12 cellular contexts compared by ENCODE assay signal in the genomic region with DNA sequence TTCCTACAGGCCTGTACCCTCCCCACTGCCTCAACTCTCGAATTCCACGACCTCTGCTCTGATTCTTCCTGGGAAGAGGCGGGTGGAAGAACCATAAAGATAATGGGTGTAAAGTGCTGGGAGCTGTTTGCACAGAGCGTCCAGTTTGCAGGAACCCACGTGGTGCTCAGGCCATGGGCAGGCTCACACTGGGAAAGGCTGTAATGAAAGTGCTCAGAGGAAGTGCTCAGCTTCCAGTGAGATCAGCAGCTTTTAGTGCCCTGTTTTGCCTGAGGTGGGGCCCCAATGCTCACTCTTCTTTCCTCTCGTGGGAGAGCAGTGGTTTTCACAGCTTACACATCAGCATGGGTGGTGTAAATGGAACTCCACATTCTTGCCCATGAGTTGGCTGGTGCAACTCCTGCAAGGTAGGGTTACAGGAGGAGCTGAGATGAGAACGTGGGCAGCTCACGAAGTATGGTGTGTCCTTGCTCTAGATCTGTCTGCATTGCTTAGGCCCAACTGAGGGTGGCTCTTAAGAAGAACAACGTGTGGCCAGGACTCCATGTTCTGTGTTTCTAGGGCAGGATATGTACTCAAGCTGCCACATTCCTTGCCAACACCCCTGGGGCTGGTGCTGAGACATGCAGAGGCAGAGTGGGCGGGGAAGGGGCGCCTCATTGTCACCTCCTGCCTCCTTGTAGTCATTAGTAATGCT. TPM values are rescaled to one million over a fixed set of nuclear protein-coding genes. Genes with fewer than 3 reads are reported as not detected.
DNase-seq lines count a peak whose midpoint lies in the region; ATAC-seq and TF ChIP-seq lines count a peak whose summit lies in the region.
"Had no signal": no experiment of that assay in that cellular context is flagged by ENCODE, and none has a peak within 500 bp of the region (broad histone marks: within the 10 kb centered on the region; RNA-seq: fewer than 3 reads in every experiment).

No MANE protein-coding gene starts in this region.

- peak; percentile 15 for DNase-seq in activated CD4-positive, alpha-beta memory T cell treated with anti-CD3 and anti-CD28 coated beads for 36 hours
- no peak for DNase-seq in activated CD4-positive, alpha-beta memory T cell treated with anti-CD3 and anti-CD28 coated beads, Interleukin-2, amount 10 ng/mL, durations not matched to agents 7 days and 5 days
- DNase-seq in MV-4-11 (lab: John Stamatoyannopoulos, UW): peak; percentile 48
- peak; percentile 77 for DNase-seq in transverse colon
- no peak for DNase-seq in EL
- DNase-seq: activated B cell treated with CpG ODN at 0.5 μM for 24 hours, heart right ventricle, ovary had no signal

- peaks cover 17% of the 10 kb centered on the region for H3K4me1 Mint-ChIP-seq in activated CD4-positive, alpha-beta memory T cell treated with anti-CD3 and anti-CD28 coated beads for 36 hours (ENCODE audit: low read depth)
- peaks cover 17% of the 10 kb centered on the region for H3K4me1 Mint-ChIP-seq in activated CD4-positive, alpha-beta memory T cell treated with anti-CD3 and anti-CD28 coated beads, Interleukin-2, amount 10 ng/mL, durations not matched to agents 7 days and 5 days

- H3K4me1 ChIP-seq in transverse colon: peaks cover 8 to 47% (median 31%) of the 10 kb centered on the region in 4 donors

- ATAC-seq in esophagus mucosa: peak; percentile 51
- no peak for ATAC-seq in HG03159 (IDR thresholded peaks at IDR 0.05; ENCODE audit: unreplicated experiment)
- ATAC-seq in HG03378 (IDR thresholded peaks at IDR 0.05; ENCODE audit: unreplicated experiment): no peak
- ATAC-seq: heart right ventricle had no signal

- intact Hi-C loops in activated CD4-positive, alpha-beta memory T cell treated with anti-CD3 and anti-CD28 coated beads for 36 hours (cut with micrococcal nuclease): no loop called here
- intact Hi-C loops in transverse colon (cut with DNase I; ENCODE audit: low total_unique reads): no loop called here

- POLR2A ChIA-PET in activated CD4-positive, alpha-beta memory T cell treated with anti-CD3 and anti-CD28 coated beads for 36 hours (lab: Charles Lee): no interaction called here
- POLR2A ChIA-PET in activated CD4-positive, alpha-beta memory T cell treated with anti-CD3 and anti-CD28 coated beads, Interleukin-2, amount 10 ng/mL, durations not matched to agents 7 days and 5 days (lab: Charles Lee): no interaction called here

- peak overlapping the region; percentile 0 for H3K27ac Mint-ChIP-seq in activated CD4-positive, alpha-beta memory T cell treated with anti-CD3 and anti-CD28 coated beads for 36 hours
- no peak overlapping the region for H3K27ac Mint-ChIP-seq in activated CD4-positive, alpha-beta memory T cell treated with anti-CD3 and anti-CD28 coated beads, Interleukin-2, amount 10 ng/mL, durations not matched to agents 7 days and 5 days
- H3K27ac Mint-ChIP-seq: activated B cell treated with CpG ODN at 0.5 μM for 24 hours had no signal

- no peaks in the 10 kb centered on the region for H3K36me3 Mint-ChIP-seq in activated CD4-positive, alpha-beta memory T cell treated with anti-CD3 and anti-CD28 coated beads for 36 hours
- no peaks in the 10 kb centered on the region for H3K36me3 Mint-ChIP-seq in activated CD4-positive, alpha-beta memory T cell treated with anti-CD3 and anti-CD28 coated beads, Interleukin-2, amount 10 ng/mL, durations not matched to agents 7 days and 5 days (ENCODE audit: low read depth)

- no peak for TF ChIP-seq CTCF in transverse colon (IDR thresholded peaks at IDR 0.05)

- H3K27ac ChIP-seq in transverse colon: peak overlapping the region; percentile 71 to 82 (median 76)
- H3K27ac ChIP-seq: heart right ventricle, ovary had no signal

- CTCF ChIA-PET in activated CD4-positive, alpha-beta memory T cell treated with anti-CD3 and anti-CD28 coated beads for 36 hours (lab: Charles Lee): interaction anchor here (1.3 kb wide), 1 partner anchor 132 kb away, joined by 4 read pairs; no protein-coding TSS in a partner anchor
- CTCF ChIA-PET in activated CD4-positive, alpha-beta memory T cell treated with anti-CD3 and anti-CD28 coated beads, Interleukin-2, amount 10 ng/mL, durations not matched to agents 7 days and 5 days (lab: Charles Lee): interaction anchor here (0.6 to 1.2 kb wide), 5 partner anchors 20 to 132 kb away, joined by 3 to 5 read pairs (median 3); no protein-coding TSS in a partner anchor

- TF ChIP-seq POLR2A in transverse colon (IDR thresholded peaks at IDR 0.05): peak; percentile 21

- H3K4me3 ChIP-seq in transverse colon: no peak overlapping the region
- H3K4me3 ChIP-seq: heart right ventricle, ovary had no signal

- no peaks in the 10 kb centered on the region for H3K36me3 ChIP-seq in transverse colon
- H3K36me3 ChIP-seq: heart right ventricle, ovary had no signal

- no peak for TF ChIP-seq EP300 in transverse colon (IDR thresholded peaks at IDR 0.05; ENCODE audit: low read depth)

- in situ Hi-C loops in transverse colon (cut with MboI; ENCODE audit: low pct_ligation_motif_present in 1 of 4, low pct_unique_long_range_greater_than_20kb in 1 of 4, low sequenced_read_pairs in 3 of 4): no loop called here

- WGBS in transverse colon (ENCODE audit: low coverage in 1 of 2), 2 donors: 21 to 35% methylated on average over 2 to 11 of the region's 11 CpGs

- no peaks in the 10 kb centered on the region for H3K9me3 ChIP-seq in transverse colon
- H3K9me3 ChIP-seq: heart right ventricle, ovary had no signal

- H3K4me3 Mint-ChIP-seq in activated CD4-positive, alpha-beta memory T cell treated with anti-CD3 and anti-CD28 coated beads for 36 hours: no peak overlapping the region
- H3K4me3 Mint-ChIP-seq in activated CD4-positive, alpha-beta memory T cell treated with anti-CD3 and anti-CD28 coated beads, Interleukin-2, amount 10 ng/mL, durations not matched to agents 7 days and 5 days: no peak overlapping the region
- H3K4me3 Mint-ChIP-seq: activated B cell treated with CpG ODN at 0.5 μM for 24 hours had no signal

- peaks cover 11% of the 10 kb centered on the region for H3K27me3 Mint-ChIP-seq in activated CD4-positive, alpha-beta memory T cell treated with anti-CD3 and anti-CD28 coated beads for 36 hours
- peaks cover 20% of the 10 kb centered on the region for H3K27me3 Mint-ChIP-seq in activated CD4-positive, alpha-beta memory T cell treated with anti-CD3 and anti-CD28 coated beads, Interleukin-2, amount 10 ng/mL, durations not matched to agents 7 days and 5 days

- peaks cover 28% of the 10 kb centered on the region for H3K27me3 ChIP-seq in transverse colon
- H3K27me3 ChIP-seq: ovary had no signal

- H3K9me3 Mint-ChIP-seq in activated CD4-positive, alpha-beta memory T cell treated with anti-CD3 and anti-CD28 coated beads for 36 hours: no peaks in the 10 kb centered on the region
- no peaks in the 10 kb centered on the region for H3K9me3 Mint-ChIP-seq in activated CD4-positive, alpha-beta memory T cell treated with anti-CD3 and anti-CD28 coated beads, Interleukin-2, amount 10 ng/mL, durations not matched to agents 7 days and 5 days
- H3K9me3 Mint-ChIP-seq: activated B cell treated with CpG ODN at 0.5 μM for 24 hours had no signal

RNA-seq across cellular contexts. Expression of a gene that starts 2.9 kb away (rescaled TPM):
- 1 to 10 TPM in 1 of 2 experiments, under 1 TPM in 1; 0.80 to 1.7 TPM for total RNA-seq in activated CD4-positive, alpha-beta memory T cell treated with anti-CD3 and anti-CD28 coated beads for 36 hours
- total RNA-seq in activated CD4-positive, alpha-beta memory T cell treated with anti-CD3 and anti-CD28 coated beads, Interleukin-2, amount 10 ng/mL, durations not matched to agents 7 days and 5 days: 1 to 10 TPM; 1.5 to 1.9 TPM
- 4.7 TPM for total RNA-seq in esophagus mucosa
- total RNA-seq in transverse colon: 10 to 100 TPM; 20.1 to 60.2 (median 33.9) TPM

RNA-seq across cellular contexts. Expression of a gene that starts 43.0 kb away (rescaled TPM):
- not detected for total RNA-seq in activated CD4-positive, alpha-beta memory T cell treated with anti-CD3 and anti-CD28 coated beads for 36 hours
- not detected for total RNA-seq in activated CD4-positive, alpha-beta memory T cell treated with anti-CD3 and anti-CD28 coated beads, Interleukin-2, amount 10 ng/mL, durations not matched to agents 7 days and 5 days
- total RNA-seq in esophagus mucosa (not detected), transverse colon (under 1 TPM in 1 of 4 donors, not detected in 3; 0.14 TPM)
- total RNA-seq: activated B cell treated with CpG ODN at 0.5 μM for 24 hours, lower leg skin, ovary had no signal

Comparison
In these comparisons a context has a peak if more than half of its experiments do, and no peak if none do; other contexts are left out.
1. DNase-seq: peak in activated CD4-positive, alpha-beta memory T cell treated with anti-CD3 and anti-CD28 coated beads for 36 hours (single experiment), MV-4-11 (single experiment) and transverse colon (single experiment); none in activated CD4-positive, alpha-beta memory T cell treated with anti-CD3 and anti-CD28 coated beads, Interleukin-2, amount 10 ng/mL, durations not matched to agents 7 days and 5 days (single experiment) and EL (single experiment).